9 cellular contexts compared by ENCODE assay signal in the genomic region with DNA sequence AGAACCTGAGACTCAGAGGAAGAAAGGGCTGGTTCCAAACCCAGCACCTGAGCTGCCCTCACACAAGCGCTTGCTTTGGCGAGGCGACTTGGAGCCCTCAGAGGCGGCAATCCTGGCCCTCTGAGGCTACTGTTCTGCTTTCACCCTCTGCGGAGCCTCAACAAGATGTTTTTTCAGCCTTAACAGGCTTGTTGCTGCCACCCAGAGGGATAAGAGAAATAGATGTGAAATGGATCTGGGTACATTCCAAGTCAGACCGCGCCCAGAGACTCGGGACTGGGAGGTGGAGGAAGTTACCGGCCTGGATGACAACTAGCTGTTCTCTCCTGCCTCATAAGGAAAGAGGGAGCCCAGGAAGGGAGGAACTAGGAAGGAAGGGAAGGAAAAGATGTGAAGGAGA.
DNase-seq lines count a peak whose midpoint lies in the region; ATAC-seq and TF ChIP-seq lines count a peak whose summit lies in the region.
"Had no signal": no experiment of that assay in that cellular context is flagged by ENCODE, and none has a peak within 500 bp of the region (broad histone marks: within the 10 kb centered on the region; RNA-seq: fewer than 3 reads in every experiment).

No MANE protein-coding gene starts in this region.

- H3K4me3 ChIP-seq in gastroesophageal sphincter (no peak overlapping the region), HAP-1 (no peak overlapping the region)
- H3K4me3 ChIP-seq in CD8-positive, alpha-beta memory T cell (ENCODE audit: low read length): no peak overlapping the region

- in situ Hi-C loops in HAP-1 (cut with MboI; ENCODE audit: low sequenced_read_pairs): no loop called here

- H3K4me1 Mint-ChIP-seq in CD8-positive, alpha-beta memory T cell: no peaks in the 10 kb centered on the region
- H3K4me1 Mint-ChIP-seq: naive B cell had no signal

- no peak for TF ChIP-seq POLR2A in gastroesophageal sphincter (IDR thresholded peaks at IDR 0.05)
- no peak for TF ChIP-seq POLR2A in GM18505 (IDR thresholded peaks at IDR 0.05; ENCODE audit: borderline replicate concordance, extremely low read depth, insufficient read depth, insufficient read length)

- TF ChIP-seq EP300 in gastroesophageal sphincter (IDR thresholded peaks at IDR 0.05): no peak

- peaks cover 0 to 43% (median 6%) of the 10 kb centered on the region in 3 donors for H3K4me1 ChIP-seq in gastroesophageal sphincter
- no peaks in the 10 kb centered on the region for H3K4me1 ChIP-seq in HAP-1
- no peaks in the 10 kb centered on the region for H3K4me1 ChIP-seq in CD8-positive, alpha-beta memory T cell (ENCODE audit: insufficient read depth, low read length)

- H3K27ac ChIP-seq in RWPE1 (no peak overlapping the region), gastroesophageal sphincter (peak overlapping the region in 3 of 4 donors; percentile 53 to 69 (median 60))
- H3K27ac ChIP-seq in CD8-positive, alpha-beta memory T cell (ENCODE audit: low read depth, low read length): no peak overlapping the region

- ATAC-seq in gastroesophageal sphincter: peak; percentile 89
- ATAC-seq in HG03457 (IDR thresholded peaks at IDR 0.05; ENCODE audit: unreplicated experiment): no peak
- ATAC-seq in GM18505 (IDR thresholded peaks at IDR 0.05; ENCODE audit: unreplicated experiment): no peak

- H3K9me3 Mint-ChIP-seq in CD8-positive, alpha-beta memory T cell: no peaks in the 10 kb centered on the region
- H3K9me3 Mint-ChIP-seq: naive B cell had no signal

- CTCF ChIA-PET in RWPE1 (lab: Yijun Ruan, JAX): interaction anchor here (0.6 to 1.0 kb wide), 5 partner anchors 13 to 522 kb away, joined by 3 to 4 read pairs (median 3); no protein-coding TSS in a partner anchor
- CTCF ChIA-PET in CD8-positive, alpha-beta memory T cell (lab: Charles Lee): no interaction called here

- H3K27me3 ChIP-seq in gastroesophageal sphincter: no peaks in the 10 kb centered on the region
- no peaks in the 10 kb centered on the region for H3K27me3 ChIP-seq in HAP-1 (ENCODE audit: low read depth)
- H3K27me3 ChIP-seq in CD8-positive, alpha-beta memory T cell (ENCODE audit: insufficient read depth, low read length, poor library complexity, severe bottlenecking): no peaks in the 10 kb centered on the region

- 0 to 24% methylated on average over 4 to 7 of the region's 9 CpGs for WGBS in gastroesophageal sphincter (ENCODE audit: low coverage in 1 of 2), 2 donors

- peaks cover 4 to 10% of the 10 kb centered on the region in 2 donors for H3K27me3 Mint-ChIP-seq in CD8-positive, alpha-beta memory T cell

- DNase-seq in GM03348 (ENCODE audit: low spot score): peak; percentile 67
- peak; percentile 34 for DNase-seq in RWPE1 (ENCODE audit: low spot score)
- DNase-seq in renal cortical epithelial cell (ENCODE audit: low read depth): peak; percentile 43
- DNase-seq in HAP-1 (ENCODE audit: low spot score in 2 of 2): no peak
- DNase-seq in CD8-positive, alpha-beta memory T cell: no peak
- DNase-seq: naive B cell had no signal

- H3K9me3 ChIP-seq in gastroesophageal sphincter (no peaks in the 10 kb centered on the region), HAP-1 (no peaks in the 10 kb centered on the region)
- H3K9me3 ChIP-seq in CD8-positive, alpha-beta memory T cell (ENCODE audit: low read length): no peaks in the 10 kb centered on the region

- peaks cover 0 to 2% (median 0%) of the 10 kb centered on the region in 3 donors for H3K36me3 Mint-ChIP-seq in CD8-positive, alpha-beta memory T cell
- H3K36me3 Mint-ChIP-seq: naive B cell had no signal

- POLR2A ChIA-PET in RWPE1 (lab: Yijun Ruan, JAX; ENCODE audit: low non-redundant PET): no interaction called here
- POLR2A ChIA-PET in CD8-positive, alpha-beta memory T cell (lab: Charles Lee): no interaction called here

- no peak overlapping the region for H3K27ac Mint-ChIP-seq in CD8-positive, alpha-beta memory T cell

- H3K4me3 Mint-ChIP-seq in CD8-positive, alpha-beta memory T cell: no peak overlapping the region
- H3K4me3 Mint-ChIP-seq: naive B cell had no signal

- no peak for TF ChIP-seq CTCF in RWPE1 (conservative IDR thresholded peaks at IDR 0.05; ENCODE audit: low read depth)
- TF ChIP-seq CTCF in gastroesophageal sphincter (IDR thresholded peaks at IDR 0.05): peak in 3 of 4 experiments; percentile 44 to 51 (median 45)

- H3K36me3 ChIP-seq in gastroesophageal sphincter: peaks cover 0 to 11% of the 10 kb centered on the region in 2 donors
- H3K36me3 ChIP-seq in HAP-1 (replicated peaks): no peaks in the 10 kb centered on the region
- no peaks in the 10 kb centered on the region for H3K36me3 ChIP-seq in CD8-positive, alpha-beta memory T cell (ENCODE audit: insufficient read depth, low read length)

Comparison
In these comparisons a context has a peak if more than half of its experiments do, and no peak if none do; other contexts are left out.
1. DNase-seq: peak in GM03348 (single experiment), RWPE1 (single experiment) and renal cortical epithelial cell (single experiment); none in HAP-1 (0 of 2) and CD8-positive, alpha-beta memory T cell (0 of 5).
2. H3K27ac ChIP-seq: peak in gastroesophageal sphincter (3 of 4); none in RWPE1 (single experiment) and CD8-positive, alpha-beta memory T cell (single experiment).